In the genomic region with DNA sequence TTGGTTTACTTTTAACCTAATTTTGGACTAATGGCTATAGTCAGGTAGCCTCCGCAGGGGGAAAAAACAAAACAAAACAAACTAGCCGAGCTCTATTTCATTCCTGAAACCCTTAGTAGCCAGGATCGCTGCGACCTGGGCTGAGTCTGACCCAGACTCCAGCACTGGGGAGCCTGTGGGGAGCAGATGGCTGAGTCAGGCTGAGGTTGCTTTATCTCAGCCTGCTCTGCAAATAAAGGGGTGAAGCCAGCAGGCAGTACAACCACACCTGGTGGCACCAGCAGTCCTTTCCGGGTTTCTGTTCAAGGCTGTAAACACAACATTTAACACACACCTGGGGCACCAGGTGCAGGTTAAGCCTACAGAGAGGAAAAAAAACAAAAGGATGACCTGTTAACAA, we compare ENCODE assay signal across 9 cellular contexts. TPM values are rescaled to one million over a fixed set of nuclear protein-coding genes. Genes with fewer than 3 reads are reported as not detected.
A peak's percentile ranks its signal among the peaks of the same experiment; 100 is the strongest.
DNase-seq lines count a peak whose midpoint lies in the region; ATAC-seq, FAIRE-seq and TF ChIP-seq lines count a peak whose summit lies in the region.
"Had no signal": no experiment of that assay in that cellular context is flagged by ENCODE, and none has a peak within 500 bp of the region (broad histone marks: within the 10 kb centered on the region; RNA-seq: fewer than 3 reads in every experiment).

No MANE protein-coding gene starts in this region.

- peaks cover 35% of the 10 kb centered on the region for H3K36me3 ChIP-seq in left ventricle myocardium inferior
- H3K36me3 ChIP-seq in astrocyte (ENCODE audit: insufficient read depth, low read length), result peaks cover 15% of the 10 kb centered on the region
- H3K36me3 ChIP-seq in left lung, result peaks cover 0 to 47% of the 10 kb centered on the region in 2 donors
- peaks cover 0 to 3% of the 10 kb centered on the region in 2 experiments for H3K36me3 ChIP-seq in trophoblast cell (ENCODE audit: control insufficient read depth in 1 of 2, insufficient read depth in 2 of 2, low read length in 2 of 2)

- no peak overlapping the region for H3K18ac ChIP-seq in trophoblast cell (ENCODE audit: low read length)

- no peak overlapping the region for H2AFZ ChIP-seq in astrocyte (ENCODE audit: low read depth, low read length)
- no peak overlapping the region for H2AFZ ChIP-seq in trophoblast cell (ENCODE audit: insufficient read depth, low read length, poor library complexity)

- WGBS in trophoblast cell (ENCODE audit: extremely low coverage, insufficient coverage, insufficient read length), result no CpG with 5 or more reads among the region's 5 CpGs

- H3K9me3 Mint-ChIP-seq in astrocyte (ENCODE audit: unreplicated experiment), result no peaks in the 10 kb centered on the region

- H3K79me2 ChIP-seq in astrocyte (ENCODE audit: insufficient read depth, low read length) (peaks cover 20% of the 10 kb centered on the region), trophoblast cell (ENCODE audit: control insufficient read depth, insufficient read depth, low read length, poor library complexity) (peaks cover 2% of the 10 kb centered on the region)

- intact Hi-C loops in left ventricle myocardium inferior (cut with micrococcal nuclease) (no loop called here), left ventricle myocardium superior (cut with micrococcal nuclease) (no loop called here), left lung (cut with DNase I) (no loop called here)

- H3K36me3 Mint-ChIP-seq in astrocyte (ENCODE audit: low read depth, unreplicated experiment), result peaks cover 8% of the 10 kb centered on the region

- H3K4me2 ChIP-seq in astrocyte (ENCODE audit: low read length) (peak overlapping the region; percentile 47), trophoblast cell (ENCODE audit: low read length) (no peak overlapping the region)

- H3K27me3 ChIP-seq in left ventricle myocardium inferior (ENCODE audit: low read depth) (no peaks in the 10 kb centered on the region), astrocyte (ENCODE audit: insufficient read depth, low read length) (no peaks in the 10 kb centered on the region), left lung (no peaks in the 10 kb centered on the region), trophoblast cell (ENCODE audit: insufficient read depth, low read length) (no peaks in the 10 kb centered on the region)

- H4K91ac ChIP-seq in trophoblast cell (ENCODE audit: low read depth, low read length), result no peak overlapping the region

- H3K4me3 ChIP-seq in left ventricle myocardium inferior (no peak overlapping the region), astrocyte (ENCODE audit: insufficient read depth, low read depth, low read length) (no peak overlapping the region), left lung (no peak overlapping the region), trophoblast cell (ENCODE audit: low read depth, low read length) (no peak overlapping the region)

- ATAC-seq in left ventricle myocardium superior (no peak), left lung (peak; percentile 62), GM19467 (IDR thresholded peaks at IDR 0.05; ENCODE audit: unreplicated experiment) (no peak)

- H2BK120ac ChIP-seq in trophoblast cell (ENCODE audit: insufficient read depth, low read length, poor library complexity), result no peak overlapping the region

- H3K9ac ChIP-seq in astrocyte (ENCODE audit: low read length), result peak overlapping the region; percentile 49
- H3K9ac ChIP-seq in trophoblast cell (ENCODE audit: low read length), result no peak overlapping the region

- no peak overlapping the region for H3K14ac ChIP-seq in trophoblast cell (ENCODE audit: low read length)

- H3K4ac ChIP-seq in trophoblast cell (ENCODE audit: low read depth, low read length), result no peak overlapping the region

- FAIRE-seq in astrocyte (lab: Jason Lieb, UNC) (no peak), GM19239 (lab: Jason Lieb, UNC) (no peak)

- peaks cover 43% of the 10 kb centered on the region for H3K4me1 Mint-ChIP-seq in astrocyte (ENCODE audit: low read depth, unreplicated experiment)

- H4K12ac ChIP-seq in trophoblast cell (ENCODE audit: low read depth, low read length), result no peak overlapping the region

- no peak overlapping the region for H4K8ac ChIP-seq in trophoblast cell (ENCODE audit: low read depth, low read length)

- no peak overlapping the region for H2BK12ac ChIP-seq in trophoblast cell (ENCODE audit: low read length)

- H3K9me3 ChIP-seq in left ventricle myocardium inferior (replicated peaks), result no peaks in the 10 kb centered on the region
- no peaks in the 10 kb centered on the region for H3K9me3 ChIP-seq in astrocyte (ENCODE audit: insufficient read depth, low read depth, low read length)
- H3K9me3 ChIP-seq in left lung, result no peaks in the 10 kb centered on the region
- H3K9me3 ChIP-seq in trophoblast cell (ENCODE audit: insufficient read depth, low read depth, low read length), result no peaks in the 10 kb centered on the region

- H3K23ac ChIP-seq in trophoblast cell (ENCODE audit: low read length), result no peak overlapping the region

- DNase-seq in left ventricle myocardium inferior, result no peak
- DNase-seq in left ventricle myocardium superior, result no peak
- DNase-seq in astrocyte (ENCODE audit: low read depth), result no peak
- DNase-seq in left lung, result peak in 1 of 2 donors; percentile 53
- no peak for DNase-seq in GM19239 (ENCODE audit: insufficient read length, low spot score)
- DNase-seq in trophoblast cell, result no peak
- no peak for DNase-seq in putamen (ENCODE audit: low spot score)
- DNase-seq: T1000 had no signal

- peak overlapping the region; percentile 84 for H3K27ac Mint-ChIP-seq in astrocyte (ENCODE audit: unreplicated experiment)

- no peak overlapping the region for H2BK5ac ChIP-seq in trophoblast cell (ENCODE audit: low read depth, low read length, poor library complexity)

- no peak overlapping the region for H2AK5ac ChIP-seq in trophoblast cell (ENCODE audit: low read length)

- TF ChIP-seq CTCF in left ventricle myocardium inferior (IDR thresholded peaks at IDR 0.05; ENCODE audit: borderline replicate concordance) (no peak), astrocyte (IDR thresholded peaks at IDR 0.05; ENCODE audit: insufficient read depth, low read depth, low read length) (no peak), left lung (IDR thresholded peaks at IDR 0.05) (no peak)

- no peaks in the 10 kb centered on the region for H3K27me3 Mint-ChIP-seq in astrocyte (ENCODE audit: low read depth, unreplicated experiment)

- peak overlapping the region; percentile 95 for H3K27ac ChIP-seq in left ventricle myocardium inferior (replicated peaks)
- H3K27ac ChIP-seq in astrocyte (ENCODE audit: low read depth, low read length), result peak overlapping the region; percentile 64
- peak overlapping the region; percentile 70 to 74 for H3K27ac ChIP-seq in left lung
- no peak overlapping the region for H3K27ac ChIP-seq in trophoblast cell (ENCODE audit: low read depth, low read length)

- H4K20me1 ChIP-seq in astrocyte (ENCODE audit: insufficient read depth, low read length), result peaks cover 9% of the 10 kb centered on the region

- H3K4me3 Mint-ChIP-seq in astrocyte (ENCODE audit: unreplicated experiment), result no peak overlapping the region

- peaks cover 99% of the 10 kb centered on the region for H3K4me1 ChIP-seq in left ventricle myocardium inferior
- peaks cover 63% of the 10 kb centered on the region for H3K4me1 ChIP-seq in astrocyte (ENCODE audit: insufficient read depth, low read length)
- H3K4me1 ChIP-seq in left lung, result peaks cover 33 to 68% of the 10 kb centered on the region in 2 donors
- peaks cover 14 to 25% of the 10 kb centered on the region in 2 experiments for H3K4me1 ChIP-seq in trophoblast cell (ENCODE audit: control insufficient read depth in 1 of 2, insufficient read depth in 2 of 2, low read length in 2 of 2)

- H3K79me1 ChIP-seq in trophoblast cell (ENCODE audit: low read length), result peaks cover 2% of the 10 kb centered on the region

RNA-seq across cellular contexts. Expression of a gene that starts 27.3 kb away (rescaled TPM):
- total RNA-seq in left ventricle myocardium inferior (68.2 TPM), left ventricle myocardium superior (84.4 TPM), astrocyte (41.3 and 50.3 TPM in 2 replicates), left lung (100 to 1,000 TPM; 214 to 231 TPM)
- 12.4 and 13.4 TPM in 2 replicates for polyA plus RNA-seq in trophoblast cell (2013)
